In the genomic region with DNA sequence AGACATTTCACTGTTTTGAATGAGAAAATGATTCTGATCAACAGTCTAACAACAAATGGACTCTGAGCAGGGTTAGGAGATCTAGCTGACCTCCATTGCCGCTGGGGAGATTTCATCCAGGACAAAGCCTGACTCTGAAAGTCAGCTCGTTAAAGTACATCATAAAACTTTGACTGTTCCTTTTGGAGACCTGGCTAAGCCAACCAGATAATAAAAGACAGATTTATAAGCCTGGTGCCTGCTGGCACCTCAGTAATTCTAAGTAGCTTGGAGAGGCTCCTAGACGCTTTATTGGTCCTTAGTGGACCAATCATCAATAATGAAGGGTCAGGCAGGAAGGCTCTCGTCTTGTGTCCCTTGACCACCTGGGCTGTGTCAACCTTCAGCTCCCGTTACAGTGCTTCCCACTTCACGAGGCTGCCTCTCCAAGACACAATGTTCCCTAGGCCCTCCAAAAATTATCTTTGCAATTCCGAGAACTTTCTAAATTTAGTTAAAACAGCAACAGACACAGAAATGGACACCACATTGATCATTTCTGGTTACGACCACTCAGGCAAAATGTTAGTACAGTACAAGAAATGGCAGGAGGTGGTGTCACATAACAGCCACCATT, we compare ENCODE assay signal across 15 cellular contexts. TPM values are rescaled to one million over a fixed set of nuclear protein-coding genes. Genes with fewer than 3 reads are reported as not detected.
DNase-seq lines count a peak whose midpoint lies in the region; ATAC-seq and TF ChIP-seq lines count a peak whose summit lies in the region.
"Had no signal": no experiment of that assay in that cellular context is flagged by ENCODE, and none has a peak within 500 bp of the region (broad histone marks: within the 10 kb centered on the region; RNA-seq: fewer than 3 reads in every experiment).

No MANE protein-coding gene starts in this region.

- WGBS in adrenal gland, 4 donors = 74 to 88% (median 79%) methylated on average over 6 to 8 of the region's 8 CpGs

- H3K27me3 ChIP-seq in uterus (no peaks in the 10 kb centered on the region), adrenal gland (no peaks in the 10 kb centered on the region)
- H3K27me3 ChIP-seq: BE2C had no signal

- H3K4me3 ChIP-seq in LNCaP clone FGC (ENCODE audit: low read depth, low read length) = no peak overlapping the region
- no peak overlapping the region for H3K4me3 ChIP-seq in mucosa of descending colon
- no peak overlapping the region for H3K4me3 ChIP-seq in uterus
- H3K4me3 ChIP-seq in adrenal gland = no peak overlapping the region
- H3K4me3 ChIP-seq: A549 had no signal

- ATAC-seq in mucosa of descending colon = peak; percentile 21
- ATAC-seq in HG03135 (IDR thresholded peaks at IDR 0.05; ENCODE audit: unreplicated experiment) = no peak
- no peak for ATAC-seq in GM18498 (IDR thresholded peaks at IDR 0.05; ENCODE audit: unreplicated experiment)
- ATAC-seq: A549, HepG2 had no signal

- intact Hi-C loops in mucosa of descending colon (cut with DNase I, micrococcal nuclease) (no loop called here), uterus (cut with DNase I; ENCODE audit: low total_unique reads) (no loop called here), adrenal gland (cut with DNase I) (no loop called here)

- TF ChIP-seq CTCF in LNCaP clone FGC (IDR thresholded peaks at IDR 0.05; ENCODE audit: control insufficient read depth, extremely low read depth, insufficient read depth) (no peak), VCaP (conservative IDR thresholded peaks at IDR 0.05) (no peak), mucosa of descending colon (IDR thresholded peaks at IDR 0.05) (no peak), uterus (IDR thresholded peaks at IDR 0.05) (no peak), adrenal gland (IDR thresholded peaks at IDR 0.05) (no peak)

- no peak for TF ChIP-seq POLR2A in uterus (IDR thresholded peaks at IDR 0.05)
- no peak for TF ChIP-seq POLR2A in adrenal gland (IDR thresholded peaks at IDR 0.05)

- H3K36me3 ChIP-seq in mucosa of descending colon (ENCODE audit: low read depth) = no peaks in the 10 kb centered on the region
- H3K36me3 ChIP-seq in uterus = no peaks in the 10 kb centered on the region
- no peaks in the 10 kb centered on the region for H3K36me3 ChIP-seq in adrenal gland (replicated peaks in 1 of 2)
- H3K36me3 ChIP-seq: BE2C had no signal

- DNase-seq in LNCaP clone FGC (ENCODE audit: low read depth) = peak; percentile 70
- DNase-seq in mucosa of descending colon = no peak
- peak; percentile 17 to 24 for DNase-seq in uterus
- DNase-seq in adrenal gland = no peak
- DNase-seq: BE2C; CD4-positive, alpha-beta memory T cell; DMS79; GDM1; HCEC 1CT had no signal

- H3K9me3 ChIP-seq in mucosa of descending colon = no peaks in the 10 kb centered on the region
- H3K9me3 ChIP-seq in uterus = no peaks in the 10 kb centered on the region
- no peaks in the 10 kb centered on the region for H3K9me3 ChIP-seq in adrenal gland (replicated peaks in 1 of 3)
- H3K9me3 ChIP-seq: A549, BE2C had no signal

- peak overlapping the region; percentile 52 for H3K27ac ChIP-seq in VCaP
- peak overlapping the region in 1 of 2 donors; percentile 68 for H3K27ac ChIP-seq in uterus
- H3K27ac ChIP-seq in adrenal gland = no peak overlapping the region
- H3K27ac ChIP-seq: A549, C4-2B had no signal

- H3K4me1 ChIP-seq in mucosa of descending colon (ENCODE audit: low read depth) (peaks cover 10% of the 10 kb centered on the region), uterus (no peaks in the 10 kb centered on the region), adrenal gland (replicated peaks in 1 of 2) (no peaks in the 10 kb centered on the region)
- H3K4me1 ChIP-seq: A549, BE2C had no signal

RNA-seq across cellular contexts. Expression of a gene that starts 47.9 kb away (rescaled TPM):
- total RNA-seq in mucosa of descending colon (1 to 10 TPM; 1.2 to 2.2 (median 2.1) TPM), uterus (1 to 10 TPM in 3 of 4 donors, under 1 TPM in 1; 0.82 to 3.5 (median 3.0) TPM), adrenal gland (under 1 TPM in 6 of 8 donors, not detected in 2; 0.14 to 0.92 (median 0.53) TPM)
- polyA plus RNA-seq in adrenal gland = under 1 TPM; 0.13 to 0.88 (median 0.16) TPM

Comparison
In these comparisons a context has a peak if more than half of its experiments do, and no peak if none do; other contexts are left out.
1. DNase-seq: peak in LNCaP clone FGC (single experiment) and uterus (2 of 2); none in mucosa of descending colon (0 of 3) and adrenal gland (0 of 7).